In the genomic region with DNA sequence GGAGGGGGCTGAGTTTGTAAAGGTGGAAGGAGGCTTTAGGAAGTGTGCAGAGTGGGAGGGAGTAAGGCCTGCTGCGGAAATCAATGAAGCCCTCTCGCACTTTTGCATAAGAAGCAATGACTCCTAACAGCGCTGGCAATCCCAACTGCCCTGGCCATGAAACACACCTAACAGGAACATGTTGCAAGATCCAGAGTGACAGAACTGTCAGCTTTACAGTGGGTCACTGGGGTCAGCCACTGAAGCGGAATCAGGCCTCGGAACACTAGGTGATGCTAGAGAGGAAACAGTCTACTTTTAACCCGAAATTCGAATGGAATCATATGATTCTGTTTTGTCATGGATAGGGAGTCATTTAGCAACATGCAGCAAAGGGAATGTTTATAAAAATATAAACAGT, we compare ENCODE assay signal across 2 cellular contexts.
TF ChIP-seq lines count a peak whose summit lies in the region.

No MANE protein-coding gene starts in this region.

TF ChIP-seq in GM23338, 12 proteins besides CTCF, POLR2A, EP300 and RAD21:
- TF ChIP-seq JUNB (IDR thresholded peaks at IDR 0.05; ENCODE audit: unreplicated experiment) (no peak), EZH2phosphoT487 (IDR thresholded peaks at IDR 0.05; ENCODE audit: unreplicated experiment) (no peak), ZNF114 (CRISPR knock-in tag; IDR thresholded peaks at IDR 0.05) (no peak), NANOG (IDR thresholded peaks at IDR 0.05; ENCODE audit: borderline replicate concordance) (no peak), EZH2 (IDR thresholded peaks at IDR 0.05; ENCODE audit: low read depth, unreplicated experiment) (no peak), POLR2AphosphoS5 (IDR thresholded peaks at IDR 0.05; ENCODE audit: low read depth) (no peak)
- TF ChIP-seq, protein P1, sequence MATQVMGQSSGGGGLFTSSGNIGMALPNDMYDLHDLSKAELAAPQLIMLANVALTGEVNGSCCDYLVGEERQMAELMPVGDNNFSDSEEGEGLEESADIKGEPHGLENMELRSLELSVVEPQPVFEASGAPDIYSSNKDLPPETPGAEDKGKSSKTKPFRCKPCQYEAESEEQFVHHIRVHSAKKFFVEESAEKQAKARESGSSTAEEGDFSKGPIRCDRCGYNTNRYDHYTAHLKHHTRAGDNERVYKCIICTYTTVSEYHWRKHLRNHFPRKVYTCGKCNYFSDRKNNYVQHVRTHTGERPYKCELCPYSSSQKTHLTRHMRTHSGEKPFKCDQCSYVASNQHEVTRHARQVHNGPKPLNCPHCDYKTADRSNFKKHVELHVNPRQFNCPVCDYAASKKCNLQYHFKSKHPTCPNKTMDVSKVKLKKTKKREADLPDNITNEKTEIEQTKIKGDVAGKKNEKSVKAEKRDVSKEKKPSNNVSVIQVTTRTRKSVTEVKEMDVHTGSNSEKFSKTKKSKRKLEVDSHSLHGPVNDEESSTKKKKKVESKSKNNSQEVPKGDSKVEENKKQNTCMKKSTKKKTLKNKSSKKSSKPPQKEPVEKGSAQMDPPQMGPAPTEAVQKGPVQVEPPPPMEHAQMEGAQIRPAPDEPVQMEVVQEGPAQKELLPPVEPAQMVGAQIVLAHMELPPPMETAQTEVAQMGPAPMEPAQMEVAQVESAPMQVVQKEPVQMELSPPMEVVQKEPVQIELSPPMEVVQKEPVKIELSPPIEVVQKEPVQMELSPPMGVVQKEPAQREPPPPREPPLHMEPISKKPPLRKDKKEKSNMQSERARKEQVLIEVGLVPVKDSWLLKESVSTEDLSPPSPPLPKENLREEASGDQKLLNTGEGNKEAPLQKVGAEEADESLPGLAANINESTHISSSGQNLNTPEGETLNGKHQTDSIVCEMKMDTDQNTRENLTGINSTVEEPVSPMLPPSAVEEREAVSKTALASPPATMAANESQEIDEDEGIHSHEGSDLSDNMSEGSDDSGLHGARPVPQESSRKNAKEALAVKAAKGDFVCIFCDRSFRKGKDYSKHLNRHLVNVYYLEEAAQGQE (IDR thresholded peaks at IDR 0.05; ENCODE audit: unreplicated experiment) = no peak

TF ChIP-seq in HepG2, 621 proteins besides CTCF, POLR2A, EP300 and RAD21:
- TF ChIP-seq ZBTB8A (CRISPR knock-in tag; IDR thresholded peaks at IDR 0.05; ENCODE audit: borderline replicate concordance, low read depth) = no peak
- no peak for TF ChIP-seq ARHGAP35 (CRISPR knock-in tag; IDR thresholded peaks at IDR 0.05; ENCODE audit: borderline replicate concordance)
- TF ChIP-seq, protein P2, sequence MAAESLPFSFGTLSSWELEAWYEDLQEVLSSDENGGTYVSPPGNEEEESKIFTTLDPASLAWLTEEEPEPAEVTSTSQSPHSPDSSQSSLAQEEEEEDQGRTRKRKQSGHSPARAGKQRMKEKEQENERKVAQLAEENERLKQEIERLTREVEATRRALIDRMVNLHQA (CRISPR knock-in tag; IDR thresholded peaks at IDR 0.05) = no peak
- TF ChIP-seq BCL6 (CRISPR knock-in tag; IDR thresholded peaks at IDR 0.05) = no peak
- TF ChIP-seq SP4 (CRISPR knock-in tag; IDR thresholded peaks at IDR 0.05) = no peak
- TF ChIP-seq ZZZ3 (CRISPR knock-in tag; IDR thresholded peaks at IDR 0.05; ENCODE audit: borderline replicate concordance) = no peak
- TF ChIP-seq DMAP1 (CRISPR knock-in tag; IDR thresholded peaks at IDR 0.05) = no peak
- no peak for TF ChIP-seq MIER2 (CRISPR knock-in tag; IDR thresholded peaks at IDR 0.05)
- TF ChIP-seq YY1 (IDR thresholded peaks at IDR 0.05; ENCODE audit: insufficient read depth, insufficient replicate concordance, low read depth, low read length) = no peak
- TF ChIP-seq, protein P3, sequence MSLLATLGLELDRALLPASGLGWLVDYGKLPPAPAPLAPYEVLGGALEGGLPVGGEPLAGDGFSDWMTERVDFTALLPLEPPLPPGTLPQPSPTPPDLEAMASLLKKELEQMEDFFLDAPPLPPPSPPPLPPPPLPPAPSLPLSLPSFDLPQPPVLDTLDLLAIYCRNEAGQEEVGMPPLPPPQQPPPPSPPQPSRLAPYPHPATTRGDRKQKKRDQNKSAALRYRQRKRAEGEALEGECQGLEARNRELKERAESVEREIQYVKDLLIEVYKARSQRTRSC (CRISPR knock-in tag; IDR thresholded peaks at IDR 0.05; ENCODE audit: low read depth) = no peak
- TF ChIP-seq ISL2 (CRISPR knock-in tag; IDR thresholded peaks at IDR 0.05) = no peak
- TF ChIP-seq, protein P4, sequence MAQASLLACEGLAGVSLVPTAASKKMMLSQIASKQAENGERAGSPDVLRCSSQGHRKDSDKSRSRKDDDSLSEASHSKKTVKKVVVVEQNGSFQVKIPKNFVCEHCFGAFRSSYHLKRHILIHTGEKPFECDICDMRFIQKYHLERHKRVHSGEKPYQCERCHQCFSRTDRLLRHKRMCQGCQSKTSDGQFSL (CRISPR knock-in tag; IDR thresholded peaks at IDR 0.05) = no peak
- TF ChIP-seq MAF1 (CRISPR knock-in tag; IDR thresholded peaks at IDR 0.05; ENCODE audit: borderline replicate concordance) = no peak
- TF ChIP-seq SMARCE1 (IDR thresholded peaks at IDR 0.05; ENCODE audit: borderline replicate concordance) = no peak
- no peak for TF ChIP-seq DRAP1 (CRISPR knock-in tag; IDR thresholded peaks at IDR 0.05)
- TF ChIP-seq ZFP37 (CRISPR knock-in tag; IDR thresholded peaks at IDR 0.05; ENCODE audit: borderline replicate concordance) = no peak
- TF ChIP-seq NFYB (CRISPR knock-in tag; IDR thresholded peaks at IDR 0.05) = no peak
- TF ChIP-seq GATA4 (IDR thresholded peaks at IDR 0.05; ENCODE audit: borderline replicate concordance, low read depth) = no peak
- TF ChIP-seq ZSCAN5A (CRISPR knock-in tag; IDR thresholded peaks at IDR 0.05; ENCODE audit: borderline replicate concordance) = no peak
TF ChIP-seq in HepG2: peak in this region for 0.
